16 cellular contexts compared by ENCODE assay signal in the genomic region with DNA sequence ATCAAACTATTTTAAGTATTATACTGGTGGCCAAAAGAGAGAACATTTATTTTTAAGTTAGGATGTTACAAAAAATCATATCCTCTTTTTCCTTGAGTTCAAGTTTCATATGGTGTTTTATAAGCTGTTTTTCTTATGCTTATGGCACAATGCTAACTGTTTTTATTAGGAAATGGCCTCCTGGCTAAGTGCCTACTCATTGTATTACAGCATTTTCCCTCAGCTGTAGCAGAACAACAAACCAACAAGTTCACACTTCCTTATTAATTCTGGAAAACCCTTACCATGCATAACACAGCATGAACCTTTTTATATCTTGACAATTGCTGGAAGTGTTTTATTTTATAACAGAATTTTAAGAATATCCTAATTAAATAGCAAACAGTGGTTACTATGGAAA.
DNase-seq lines count a peak whose midpoint lies in the region; ATAC-seq and TF ChIP-seq lines count a peak whose summit lies in the region.
"Had no signal": no experiment of that assay in that cellular context is flagged by ENCODE, and none has a peak within 500 bp of the region (broad histone marks: within the 10 kb centered on the region; RNA-seq: fewer than 3 reads in every experiment).

No MANE protein-coding gene starts in this region.

- no peaks in the 10 kb centered on the region for H3K27me3 Mint-ChIP-seq in natural killer cell (ENCODE audit: low read depth in 2 of 2)
- H3K27me3 Mint-ChIP-seq: activated naive CD4-positive, alpha-beta T cell treated with anti-CD3 and anti-CD28 coated beads, Interleukin-2, amount 10 ng/mL, durations not matched to agents 7 days and 5 days had no signal

- TF ChIP-seq CTCF in fibroblast of pulmonary artery (IDR thresholded peaks at IDR 0.05; ENCODE audit: low read length, missing control alignments), result no peak
- TF ChIP-seq CTCF in natural killer cell (IDR thresholded peaks at IDR 0.05), result no peak

- ATAC-seq in Right ventricle myocardium inferior, result peak; percentile 56
- ATAC-seq in GM21515 (IDR thresholded peaks at IDR 0.05; ENCODE audit: unreplicated experiment), result no peak
- no peak for ATAC-seq in natural killer cell
- no peak for ATAC-seq in HG02852 (IDR thresholded peaks at IDR 0.05; ENCODE audit: unreplicated experiment)

- no peak overlapping the region for H3K4me3 Mint-ChIP-seq in natural killer cell
- H3K4me3 Mint-ChIP-seq: activated naive CD4-positive, alpha-beta T cell treated with anti-CD3 and anti-CD28 coated beads, Interleukin-2, amount 10 ng/mL, durations not matched to agents 7 days and 5 days; naive B cell had no signal

- no peaks in the 10 kb centered on the region for H3K36me3 Mint-ChIP-seq in natural killer cell
- H3K36me3 Mint-ChIP-seq: activated naive CD4-positive, alpha-beta T cell treated with anti-CD3 and anti-CD28 coated beads, Interleukin-2, amount 10 ng/mL, durations not matched to agents 7 days and 5 days; naive B cell had no signal

- H3K9me3 Mint-ChIP-seq in natural killer cell, result peaks cover 4 to 5% of the 10 kb centered on the region in 2 donors
- H3K9me3 Mint-ChIP-seq: activated naive CD4-positive, alpha-beta T cell treated with anti-CD3 and anti-CD28 coated beads, Interleukin-2, amount 10 ng/mL, durations not matched to agents 7 days and 5 days had no signal

- no peaks in the 10 kb centered on the region for H3K4me1 Mint-ChIP-seq in natural killer cell
- H3K4me1 Mint-ChIP-seq: activated naive CD4-positive, alpha-beta T cell treated with anti-CD3 and anti-CD28 coated beads, Interleukin-2, amount 10 ng/mL, durations not matched to agents 7 days and 5 days; naive B cell had no signal

- intact Hi-C loops in Right ventricle myocardium inferior (cut with DNase I) (loop anchor here (2.0 kb wide), 1 partner anchor 162 kb away; no protein-coding TSS in a partner anchor), cardiac septum (cut with DNase I) (no loop called here), natural killer cell (cut with micrococcal nuclease) (no loop called here)

- no peak overlapping the region for H3K27ac Mint-ChIP-seq in natural killer cell
- H3K27ac Mint-ChIP-seq: activated naive CD4-positive, alpha-beta T cell treated with anti-CD3 and anti-CD28 coated beads, Interleukin-2, amount 10 ng/mL, durations not matched to agents 7 days and 5 days; naive B cell had no signal

- no peak for DNase-seq in Right ventricle myocardium inferior (ENCODE audit: missing footprints)
- DNase-seq in cardiac septum (ENCODE audit: low spot score), result no peak
- peak; percentile 86 for DNase-seq in fibroblast of pulmonary artery (ENCODE audit: low read depth)
- peak; percentile 46 for DNase-seq in myocyte (ENCODE audit: low read depth)
- DNase-seq in natural killer cell, result no peak
- DNase-seq in activated gamma-delta T cell treated with Interleukin-2 at 50 U/mL for 16 hours, result no peak
- DNase-seq: 8988T; activated naive CD4-positive, alpha-beta T cell treated with anti-CD3 and anti-CD28 coated beads, Interleukin-2, amount 10 ng/mL, durations not matched to agents 7 days and 5 days; Calu3; cerebellar nuclear complex; naive B cell; NCI-H2081; small intestine had no signal

- no peak overlapping the region for H3K4me3 ChIP-seq in fibroblast of pulmonary artery (replicated peaks; ENCODE audit: low read depth, low read length)
- H3K4me3 ChIP-seq: SK-N-MC had no signal

Comparison
In these comparisons a context has a peak if more than half of its experiments do, and no peak if none do; other contexts are left out.
1. DNase-seq: peak in fibroblast of pulmonary artery (single experiment) and myocyte (single experiment); none in Right ventricle myocardium inferior (single experiment), cardiac septum (single experiment), natural killer cell (single experiment) and activated gamma-delta T cell treated with Interleukin-2 at 50 U/mL for 16 hours (single experiment).